ENCODE assay signal across 9 cellular contexts in the genomic region with DNA sequence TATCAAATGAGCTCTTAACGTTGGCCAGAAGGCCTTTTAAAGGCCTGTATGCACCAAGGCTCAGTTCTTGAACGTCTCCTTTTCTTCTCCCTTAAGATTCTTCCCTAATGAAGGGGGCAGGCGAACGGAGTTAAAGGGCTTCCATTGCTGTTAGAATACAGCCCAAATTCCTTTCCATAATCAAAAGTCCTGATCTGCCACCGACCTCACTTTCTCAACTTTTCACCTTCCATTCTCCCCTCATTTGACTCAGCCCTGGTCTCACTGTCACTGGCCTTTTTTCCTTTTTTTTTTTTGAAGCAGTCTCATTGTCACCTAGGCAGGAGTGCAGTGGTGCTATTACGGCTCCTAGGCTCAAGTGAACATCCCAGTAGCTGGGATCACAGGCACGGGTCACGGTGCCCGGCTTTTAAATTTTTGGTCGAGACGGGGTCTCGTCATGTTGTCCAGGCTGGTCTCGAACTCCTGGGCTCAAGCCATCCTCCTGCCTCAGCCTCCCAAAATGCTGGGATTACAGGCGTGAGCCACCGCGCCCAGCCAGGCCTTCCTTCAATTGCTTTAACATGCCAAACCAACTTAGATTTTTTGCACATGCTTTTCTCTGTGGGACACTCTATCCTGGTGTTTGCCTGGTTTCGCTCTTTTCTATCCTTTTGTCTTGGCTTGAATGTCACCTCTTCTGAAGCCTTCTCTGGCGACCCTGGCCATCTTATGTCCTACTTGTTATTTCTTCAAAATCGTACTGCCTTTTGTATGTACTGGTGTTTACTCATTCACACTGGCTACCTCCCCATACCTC. TPM values are rescaled to one million over a fixed set of nuclear protein-coding genes. Genes with fewer than 3 reads are reported as not detected.
DNase-seq lines count a peak whose midpoint lies in the region; ATAC-seq and TF ChIP-seq lines count a peak whose summit lies in the region.
"Had no signal": no experiment of that assay in that cellular context is flagged by ENCODE, and none has a peak within 500 bp of the region (broad histone marks: within the 10 kb centered on the region; RNA-seq: fewer than 3 reads in every experiment).

No MANE protein-coding gene starts in this region.

- H3K4me1 ChIP-seq in GM23338 (ENCODE audit: insufficient read depth) (peaks cover 19% of the 10 kb centered on the region; the same call in 1 of the 2 replicates), subcutaneous abdominal adipose tissue (ENCODE audit: control insufficient read depth in 5 of 5, insufficient read depth in 5 of 5, low read length in 5 of 5) (peaks cover 3 to 31% (median 24%) of the 10 kb centered on the region in 5 donors)

- no peak overlapping the region for H3K27ac Mint-ChIP-seq in GM23338

- H3K9me3 Mint-ChIP-seq in GM23338, result no peaks in the 10 kb centered on the region
- H3K9me3 Mint-ChIP-seq: T-helper 2 cell treated with Interferon-gamma antibody and Interleukin-4, amounts not matched to agents 5 μg/mL and 100 μg/mL, for 36 hours had no signal

- no peaks in the 10 kb centered on the region for H3K27me3 ChIP-seq in GM23338 (ENCODE audit: insufficient read depth)
- no peaks in the 10 kb centered on the region for H3K27me3 ChIP-seq in subcutaneous abdominal adipose tissue (ENCODE audit: control insufficient read depth in 5 of 5, insufficient read depth in 4 of 5, low read length in 5 of 5)

- H3K4me3 ChIP-seq in GM23338 (peak overlapping the region; percentile 84), subcutaneous abdominal adipose tissue (ENCODE audit: low read depth in 1 of 5, low read length in 5 of 5) (peak overlapping the region; percentile 72 to 94 (median 92))

- H4K20me1 ChIP-seq in GM23338 (replicated peaks; ENCODE audit: insufficient read depth), result no peaks in the 10 kb centered on the region

- H3F3A ChIP-seq in GM23338 (replicated peaks; ENCODE audit: low read depth), result peaks cover 13% of the 10 kb centered on the region; the same call in 1 of the 2 replicates

- no peaks in the 10 kb centered on the region for H3K9me3 ChIP-seq in subcutaneous abdominal adipose tissue (ENCODE audit: control insufficient read depth in 5 of 5, low read length in 5 of 5)

- peaks cover 6% of the 10 kb centered on the region for H3K4me1 Mint-ChIP-seq in GM23338

- TF ChIP-seq CTCF in GM23338 (conservative IDR thresholded peaks at IDR 0.05; ENCODE audit: low read depth in 2 of 2), result no peak

- H2AFZ ChIP-seq in GM23338, result peak overlapping the region; percentile 91

- DNase-seq in GM23338 (ENCODE audit: low spot score) (no peak), islet precursor cell (peak; percentile 51), OCI-M2 (lab: John Stamatoyannopoulos, UW; ENCODE audit: unreplicated experiment) (no peak), NCI-H226 (no peak)
- DNase-seq in activated T-cell treated with anti-CD3 and anti-CD28 coated beads, Interleukin-2, amount 50 U/mL, for 1 hour, result no peak

- no peaks in the 10 kb centered on the region for H3K36me3 ChIP-seq in GM23338 (ENCODE audit: insufficient read depth)
- no peaks in the 10 kb centered on the region for H3K36me3 ChIP-seq in subcutaneous abdominal adipose tissue (ENCODE audit: control insufficient read depth in 5 of 5, insufficient read depth in 5 of 5, low read length in 5 of 5)

- H3K27ac ChIP-seq in GM23338 (ENCODE audit: low read depth) (peak overlapping the region; percentile 94), angular gyrus (ENCODE audit: low read depth, low read length) (peak overlapping the region; percentile 97), subcutaneous abdominal adipose tissue (ENCODE audit: low read depth, low read length) (peak overlapping the region; percentile 99)

- no peaks in the 10 kb centered on the region for H3K9me2 ChIP-seq in GM23338 (ENCODE audit: insufficient read depth)

- peaks cover 30% of the 10 kb centered on the region for H3K79me2 ChIP-seq in GM23338 (replicated peaks; ENCODE audit: insufficient read depth)

- no peaks in the 10 kb centered on the region for H3K36me3 Mint-ChIP-seq in GM23338 (ENCODE audit: low read depth)

- H3K4me3 Mint-ChIP-seq in GM23338, result no peak overlapping the region

- H3K4me2 ChIP-seq in GM23338, result peak overlapping the region; percentile 84

- no peak for ATAC-seq in GM23338
- ATAC-seq in HG02588 (IDR thresholded peaks at IDR 0.05; ENCODE audit: unreplicated experiment), result no peak

- peak overlapping the region; percentile 65 to 84 (median 80) for H3K9ac ChIP-seq in subcutaneous abdominal adipose tissue (ENCODE audit: low read length in 5 of 5)

- peaks cover 7% of the 10 kb centered on the region for H3K27me3 Mint-ChIP-seq in GM23338 (ENCODE audit: insufficient read depth, low read depth, poor library complexity)

TF ChIP-seq in GM23338, 12 proteins besides CTCF, POLR2A, EP300 and RAD21 (continues in another document):
- TF ChIP-seq ZNF331 (CRISPR knock-in tag; IDR thresholded peaks at IDR 0.05; ENCODE audit: low read depth), result no peak
- TF ChIP-seq ZNF114 (CRISPR knock-in tag; IDR thresholded peaks at IDR 0.05), result no peak
- TF ChIP-seq, protein P1, sequence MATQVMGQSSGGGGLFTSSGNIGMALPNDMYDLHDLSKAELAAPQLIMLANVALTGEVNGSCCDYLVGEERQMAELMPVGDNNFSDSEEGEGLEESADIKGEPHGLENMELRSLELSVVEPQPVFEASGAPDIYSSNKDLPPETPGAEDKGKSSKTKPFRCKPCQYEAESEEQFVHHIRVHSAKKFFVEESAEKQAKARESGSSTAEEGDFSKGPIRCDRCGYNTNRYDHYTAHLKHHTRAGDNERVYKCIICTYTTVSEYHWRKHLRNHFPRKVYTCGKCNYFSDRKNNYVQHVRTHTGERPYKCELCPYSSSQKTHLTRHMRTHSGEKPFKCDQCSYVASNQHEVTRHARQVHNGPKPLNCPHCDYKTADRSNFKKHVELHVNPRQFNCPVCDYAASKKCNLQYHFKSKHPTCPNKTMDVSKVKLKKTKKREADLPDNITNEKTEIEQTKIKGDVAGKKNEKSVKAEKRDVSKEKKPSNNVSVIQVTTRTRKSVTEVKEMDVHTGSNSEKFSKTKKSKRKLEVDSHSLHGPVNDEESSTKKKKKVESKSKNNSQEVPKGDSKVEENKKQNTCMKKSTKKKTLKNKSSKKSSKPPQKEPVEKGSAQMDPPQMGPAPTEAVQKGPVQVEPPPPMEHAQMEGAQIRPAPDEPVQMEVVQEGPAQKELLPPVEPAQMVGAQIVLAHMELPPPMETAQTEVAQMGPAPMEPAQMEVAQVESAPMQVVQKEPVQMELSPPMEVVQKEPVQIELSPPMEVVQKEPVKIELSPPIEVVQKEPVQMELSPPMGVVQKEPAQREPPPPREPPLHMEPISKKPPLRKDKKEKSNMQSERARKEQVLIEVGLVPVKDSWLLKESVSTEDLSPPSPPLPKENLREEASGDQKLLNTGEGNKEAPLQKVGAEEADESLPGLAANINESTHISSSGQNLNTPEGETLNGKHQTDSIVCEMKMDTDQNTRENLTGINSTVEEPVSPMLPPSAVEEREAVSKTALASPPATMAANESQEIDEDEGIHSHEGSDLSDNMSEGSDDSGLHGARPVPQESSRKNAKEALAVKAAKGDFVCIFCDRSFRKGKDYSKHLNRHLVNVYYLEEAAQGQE (IDR thresholded peaks at IDR 0.05; ENCODE audit: unreplicated experiment), result no peak
- TF ChIP-seq EZH2 (IDR thresholded peaks at IDR 0.05; ENCODE audit: low read depth, unreplicated experiment), result no peak
- no peak for TF ChIP-seq CREB1 (CRISPR knock-in tag; IDR thresholded peaks at IDR 0.05; ENCODE audit: low read depth)

RNA-seq across cellular contexts. Expression of a gene that starts 0.6 kb away (rescaled TPM):
- total RNA-seq in GM23338 (2014; rRNA removed; shearing (Covaris generic)), result 25.2 and 28.6 TPM in 2 replicates
- polyA plus RNA-seq in GM23338 (2016; fragmentation: Nextera tagmentation; extraction: Ambion mirVana), result 19.0 and 22.8 TPM in 2 replicates

RNA-seq across cellular contexts. Expression of a gene that starts 19.0 kb away (rescaled TPM):
- total RNA-seq in GM23338 (2014; rRNA removed; shearing (Covaris generic)), result 31.1 and 38.2 TPM in 2 replicates
- 15.1 and 15.6 TPM in 2 replicates for polyA plus RNA-seq in GM23338 (2016; fragmentation: Nextera tagmentation; extraction: Ambion mirVana)
